18 cellular contexts compared by ENCODE assay signal in genomic region chr2:175454953-175455389, GRCh38.
DNase-seq lines count a peak whose midpoint lies in the region; ATAC-seq, FAIRE-seq and TF ChIP-seq lines count a peak whose summit lies in the region.
"Had no signal": no experiment of that assay in that cellular context is flagged by ENCODE, and none has a peak within 500 bp of the region (broad histone marks: within the 10 kb centered on the region; RNA-seq: fewer than 3 reads in every experiment).

No MANE protein-coding gene starts in this region.

- FAIRE-seq in HepG2 (lab: Jason Lieb, UNC), result no peak
- FAIRE-seq: GM12878, GM18507 had no signal

- H3K27ac ChIP-seq in HepG2 (ENCODE audit: extremely low read length, insufficient read depth, low read length) (no peak overlapping the region), right lobe of liver (no peak overlapping the region), osteoblast (ENCODE audit: low read depth, low read length) (no peak overlapping the region)
- H3K27ac ChIP-seq: 22Rv1, BLaER1 had no signal

- no peaks in the 10 kb centered on the region for H3K4me1 ChIP-seq in HepG2 (ENCODE audit: insufficient read depth, low read length)
- H3K4me1 ChIP-seq in right lobe of liver, result no peaks in the 10 kb centered on the region
- no peaks in the 10 kb centered on the region for H3K4me1 ChIP-seq in osteoblast (ENCODE audit: insufficient read depth, low read length)
- H3K4me1 ChIP-seq: HAP-1 had no signal

- H3K79me2 ChIP-seq in HepG2 (ENCODE audit: insufficient read depth, low read length) (no peaks in the 10 kb centered on the region), osteoblast (ENCODE audit: insufficient read depth, low read length) (no peaks in the 10 kb centered on the region)

- H3K27ac Mint-ChIP-seq in stimulated activated naive B cell treated with anti-CD40 and anti-IgM and Interleukin-4, amounts not matched to agents 10 μg/mL and 1 μg/mL and 100 μg/mL, for 72 hours, result no peak overlapping the region

- ATAC-seq in HepG2 (peak; percentile 56; the same call in 2 of the 3 replicates), right lobe of liver (no peak), GM21576 (IDR thresholded peaks at IDR 0.05; ENCODE audit: unreplicated experiment) (no peak)
- ATAC-seq in stimulated activated naive B cell treated with anti-CD40 and anti-IgM and Interleukin-4, amounts not matched to agents 10 μg/mL and 1 μg/mL and 100 μg/mL, for 72 hours (replicated peaks), result no peak
- ATAC-seq: GM12878 had no signal

- TF ChIP-seq POLR2A in HepG2 (IDR thresholded peaks at IDR 0.05; ENCODE audit: insufficient read depth in 1 of 2, low read depth in 2 of 2, low read length in 2 of 2) (no peak), right lobe of liver (IDR thresholded peaks at IDR 0.05) (no peak)

- WGBS in HepG2 (ENCODE audit: low lambda C conversion rate), result 32% methylated on average over 4 of the region's 4 CpGs
- WGBS in right lobe of liver (ENCODE audit: insufficient coverage, low coverage, low lambda C conversion rate, missing lambda C conversion rate), result 80% methylated on average over 4 of the region's 4 CpGs

- H3K36me3 ChIP-seq in HepG2 (replicated peaks in 1 of 2; ENCODE audit: control insufficient read depth in 1 of 2, insufficient read depth in 2 of 2, low read length in 2 of 2), result no peaks in the 10 kb centered on the region
- no peaks in the 10 kb centered on the region for H3K36me3 ChIP-seq in right lobe of liver
- no peaks in the 10 kb centered on the region for H3K36me3 ChIP-seq in osteoblast (ENCODE audit: insufficient read depth, low read length)
- H3K36me3 ChIP-seq: BLaER1, HAP-1 had no signal

- H3K9me3 ChIP-seq in HepG2 (ENCODE audit: low read length), result no peaks in the 10 kb centered on the region
- H3K9me3 ChIP-seq in right lobe of liver, result no peaks in the 10 kb centered on the region
- H3K9me3 ChIP-seq in osteoblast (ENCODE audit: low read depth, low read length), result no peaks in the 10 kb centered on the region
- H3K9me3 ChIP-seq: BLaER1, HAP-1 had no signal

- no peak for TF ChIP-seq EP300 in HepG2 (IDR thresholded peaks at IDR 0.05; ENCODE audit: low read depth in 2 of 2, low read length in 2 of 2)
- TF ChIP-seq EP300 in HepG2 (CRISPR knock-in tag; IDR thresholded peaks at IDR 0.05; ENCODE audit: borderline replicate concordance), result no peak

- TF ChIP-seq RAD21 in HepG2 (CRISPR knock-in tag; IDR thresholded peaks at IDR 0.05), result no peak

- no peak overlapping the region for H3K9ac ChIP-seq in HepG2 (ENCODE audit: insufficient read depth, low read depth, low read length)
- H3K9ac ChIP-seq: BLaER1 had no signal

- no peak for TF ChIP-seq CTCF in HepG2 (CRISPR knock-in tag; IDR thresholded peaks at IDR 0.05)
- TF ChIP-seq CTCF in right lobe of liver (IDR thresholded peaks at IDR 0.05), result no peak
- TF ChIP-seq CTCF in osteoblast (IDR thresholded peaks at IDR 0.05; ENCODE audit: extremely low read depth, low read depth, low read length), result no peak

- H3K9me3 Mint-ChIP-seq in stimulated activated naive B cell treated with anti-CD40 and anti-IgM and Interleukin-4, amounts not matched to agents 10 μg/mL and 1 μg/mL and 100 μg/mL, for 72 hours, result peaks cover 4% of the 10 kb centered on the region in 2 donors

- in situ Hi-C loops in HepG2 (cut with HindIII; ENCODE audit: extremely low pct_ligation_motif_present, low pct_unique_long_range_greater_than_20kb), result no loop called here

- BruUV-seq in HepG2 (replicated peaks; lab: Mats Ljungman, UMichigan), result no TSS peak

- H4K20me1 ChIP-seq in HepG2 (ENCODE audit: insufficient read depth, low read length) (no peaks in the 10 kb centered on the region), osteoblast (ENCODE audit: insufficient read depth, low read length) (no peaks in the 10 kb centered on the region)
- H4K20me1 ChIP-seq: BLaER1 had no signal

- no peak for DNase-seq in HepG2 (ENCODE audit: low spot score)
- DNase-seq in right lobe of liver, result no peak
- DNase-seq in NCI-H69 (lab: John Stamatoyannopoulos, UW), result peak; percentile 6
- DNase-seq in iPS-NIHi11 (ENCODE audit: low spot score), result peak; percentile 36
- DNase-seq in stimulated activated naive B cell treated with anti-CD40 and anti-IgM and Interleukin-4, amounts not matched to agents 10 μg/mL and 1 μg/mL and 100 μg/mL, for 72 hours, result no peak
- no peak for DNase-seq in NCI-H1930 (lab: John Stamatoyannopoulos, UW)
- DNase-seq in osteoblast (ENCODE audit: insufficient read length, low spot score, missing footprints), result no peak
- DNase-seq: AML-193, DMS53, GOT3, IMR-90, KBM-7 had no signal

- CTCF ChIA-PET in HepG2 (lab: Yijun Ruan, JAX; ENCODE audit: low intra/inter-chr PET ratio, low total read pairs), result no interaction called here

- H3K4me3 ChIP-seq in HepG2 (replicated peaks in 1 of 3; ENCODE audit: insufficient read depth in 1 of 3, low read depth in 2 of 3, low read length in 3 of 3) (no peak overlapping the region), right lobe of liver (no peak overlapping the region), osteoblast (ENCODE audit: insufficient read depth, low read length) (no peak overlapping the region)
- H3K4me3 ChIP-seq: BLaER1, GM12878, HAP-1 had no signal

- no peaks in the 10 kb centered on the region for H3K36me3 Mint-ChIP-seq in stimulated activated naive B cell treated with anti-CD40 and anti-IgM and Interleukin-4, amounts not matched to agents 10 μg/mL and 1 μg/mL and 100 μg/mL, for 72 hours

- H3K4me3 Mint-ChIP-seq in stimulated activated naive B cell treated with anti-CD40 and anti-IgM and Interleukin-4, amounts not matched to agents 10 μg/mL and 1 μg/mL and 100 μg/mL, for 72 hours, result no peak overlapping the region

- H2AFZ ChIP-seq in HepG2 (ENCODE audit: low read length), result no peak overlapping the region
- H2AFZ ChIP-seq in osteoblast (ENCODE audit: low read length), result no peak overlapping the region

- peaks cover 0 to 16% of the 10 kb centered on the region in 2 experiments; a peak in 3 of 5 replicates for H3K27me3 ChIP-seq in HepG2 (ENCODE audit: control insufficient read depth in 1 of 2, insufficient read depth in 2 of 2, low read length in 2 of 2)
- peaks cover 0 to 4% of the 10 kb centered on the region in 2 donors for H3K27me3 ChIP-seq in right lobe of liver
- no peaks in the 10 kb centered on the region for H3K27me3 ChIP-seq in osteoblast (ENCODE audit: insufficient read depth, low read length)
- H3K27me3 ChIP-seq: BLaER1 had no signal

- peaks cover 0 to 5% of the 10 kb centered on the region in 2 donors for H3K27me3 Mint-ChIP-seq in stimulated activated naive B cell treated with anti-CD40 and anti-IgM and Interleukin-4, amounts not matched to agents 10 μg/mL and 1 μg/mL and 100 μg/mL, for 72 hours

- POLR2A ChIA-PET in HepG2 (lab: Yijun Ruan, JAX), result no interaction called here

- intact Hi-C loops in HepG2 (cut with micrococcal nuclease; ENCODE audit: unreplicated experiment), result no loop called here
- intact Hi-C loops in right lobe of liver (cut with DNase I), result no loop called here

- no peaks in the 10 kb centered on the region for H3K4me1 Mint-ChIP-seq in stimulated activated naive B cell treated with anti-CD40 and anti-IgM and Interleukin-4, amounts not matched to agents 10 μg/mL and 1 μg/mL and 100 μg/mL, for 72 hours

- H3K4me2 ChIP-seq in HepG2 (ENCODE audit: low read depth, low read length) (no peak overlapping the region), osteoblast (ENCODE audit: insufficient read depth, low read length) (no peak overlapping the region)
- H3K4me2 ChIP-seq: BLaER1 had no signal

TF ChIP-seq in HepG2, 621 proteins besides CTCF, POLR2A, EP300 and RAD21:
- TF ChIP-seq NFYC (CRISPR knock-in tag; IDR thresholded peaks at IDR 0.05) (no peak), STAT5B (CRISPR knock-in tag; IDR thresholded peaks at IDR 0.05) (no peak), RFX5 (IDR thresholded peaks at IDR 0.05; ENCODE audit: low read depth, low read length) (no peak), THAP11 (CRISPR knock-in tag; IDR thresholded peaks at IDR 0.05) (no peak), ZNF879 (CRISPR knock-in tag; IDR thresholded peaks at IDR 0.05) (no peak), ZNF75D (CRISPR knock-in tag; IDR thresholded peaks at IDR 0.05; ENCODE audit: borderline replicate concordance) (no peak), REL (CRISPR knock-in tag; conservative IDR thresholded peaks at IDR 0.05) (no peak), PLRG1 (conservative IDR thresholded peaks at IDR 0.05) (no peak), HDAC2 (CRISPR knock-in tag; IDR thresholded peaks at IDR 0.05) (no peak), FOXM1 (CRISPR knock-in tag; IDR thresholded peaks at IDR 0.05) (no peak), SP2 (CRISPR knock-in tag; IDR thresholded peaks at IDR 0.05) (no peak), FOXP4 (CRISPR knock-in tag; IDR thresholded peaks at IDR 0.05) (no peak), IRF1 (CRISPR knock-in tag; IDR thresholded peaks at IDR 0.05; ENCODE audit: low read depth) (no peak), POGZ (CRISPR knock-in tag; IDR thresholded peaks at IDR 0.05) (no peak), PAF1 (CRISPR knock-in tag; IDR thresholded peaks at IDR 0.05) (no peak), YY1 (IDR thresholded peaks at IDR 0.05; ENCODE audit: insufficient read depth, insufficient replicate concordance, low read depth, low read length) (no peak)

Comparison
In these comparisons a context has a peak if more than half of its experiments do, and no peak if none do; other contexts are left out.
1. DNase-seq: peak in NCI-H69 (single experiment) and iPS-NIHi11 (single experiment); none in HepG2 (single experiment), right lobe of liver (0 of 3), stimulated activated naive B cell treated with anti-CD40 and anti-IgM and Interleukin-4, amounts not matched to agents 10 μg/mL and 1 μg/mL and 100 μg/mL, for 72 hours (single experiment), NCI-H1930 (0 of 2) and osteoblast (single experiment).